Comparison of ENCODE assay signal across 19 cellular contexts in the genomic region with DNA sequence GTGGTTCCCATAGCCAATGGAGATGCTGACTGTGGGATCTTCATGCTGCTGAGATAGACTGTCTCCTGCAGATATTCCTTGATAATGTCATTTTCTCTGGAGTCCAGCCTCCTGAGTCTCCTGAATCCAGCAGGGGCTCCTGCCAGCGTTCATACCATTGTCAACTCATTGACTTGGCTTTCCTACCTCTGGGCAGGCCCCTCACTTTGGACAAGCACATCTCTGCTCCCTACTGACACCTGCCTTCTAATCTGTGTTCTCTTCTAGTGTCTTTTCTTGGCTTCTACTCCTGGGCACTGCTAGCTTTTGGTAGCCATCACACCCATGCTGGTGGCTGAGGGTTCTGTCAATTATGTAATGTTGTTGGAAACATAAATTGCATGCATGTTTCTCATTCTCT.
DNase-seq lines count a peak whose midpoint lies in the region; ATAC-seq and TF ChIP-seq lines count a peak whose summit lies in the region.
"Had no signal": no experiment of that assay in that cellular context is flagged by ENCODE, and none has a peak within 500 bp of the region (broad histone marks: within the 10 kb centered on the region; RNA-seq: fewer than 3 reads in every experiment).

No MANE protein-coding gene starts in this region.

- H3K27me3 ChIP-seq in GM23338 (ENCODE audit: insufficient read depth) = no peaks in the 10 kb centered on the region
- no peaks in the 10 kb centered on the region for H3K27me3 ChIP-seq in mesendoderm (ENCODE audit: insufficient read depth, low read length, poor library complexity)
- H3K27me3 ChIP-seq: BLaER1 treated with 17β-estradiol and CSF1 and Interleukin-3, amounts not matched to agents 10 nM and 100 nM had no signal

- no peak for DNase-seq in GM23338 (ENCODE audit: low spot score)
- DNase-seq in NCI-H510A (lab: John Stamatoyannopoulos, UW) = peak; percentile 30
- no peak for DNase-seq in WTC11 (ENCODE audit: low spot score)
- DNase-seq in mesendoderm = peak; percentile 54
- no peak for DNase-seq in G401 (ENCODE audit: low spot score)
- DNase-seq: CD8-positive, alpha-beta T cell; COR-L47; DMS 273 treated with DMSO at 0.1 percent for 48 hours; DMS53; GF-D8; GM23248; HFFc6; IMR-90 had no signal

- H3K79me2 ChIP-seq in GM23338 (replicated peaks; ENCODE audit: insufficient read depth) (peaks cover 77% of the 10 kb centered on the region), mesendoderm (ENCODE audit: control insufficient read depth, insufficient read depth, low read length) (peaks cover 18% of the 10 kb centered on the region)

- H3K4me1 Mint-ChIP-seq in GM23338 (peaks cover 15% of the 10 kb centered on the region), WTC11 (peaks cover 26% of the 10 kb centered on the region)
- H3K4me1 Mint-ChIP-seq: B cell had no signal

- H3K4me1 ChIP-seq in GM23338 (ENCODE audit: insufficient read depth) (peaks cover 6% of the 10 kb centered on the region; the same call in 1 of the 2 replicates), mesendoderm (ENCODE audit: control insufficient read depth, low read depth, low read length) (no peaks in the 10 kb centered on the region)
- H3K4me1 ChIP-seq: BLaER1 treated with 17β-estradiol and CSF1 and Interleukin-3, amounts not matched to agents 10 nM and 100 nM had no signal

- no peak overlapping the region for H3K4me3 ChIP-seq in GM23338
- no peak overlapping the region for H3K4me3 ChIP-seq in mesendoderm (ENCODE audit: low read length)
- H3K4me3 ChIP-seq: BLaER1 treated with 17β-estradiol and CSF1 and Interleukin-3, amounts not matched to agents 10 nM and 100 nM; GM23248; K562 had no signal

- H3K27ac Mint-ChIP-seq in GM23338 = no peak overlapping the region
- no peak overlapping the region for H3K27ac Mint-ChIP-seq in WTC11
- H3K27ac Mint-ChIP-seq: B cell; CD8-positive, alpha-beta T cell; HFFc6 had no signal

- peak; percentile 43; the same call in 2 of the 3 replicates for ATAC-seq in GM23338
- ATAC-seq in WTC11 = peak; percentile 59
- ATAC-seq in GM21360 (IDR thresholded peaks at IDR 0.05; ENCODE audit: unreplicated experiment) = no peak
- no peak for ATAC-seq in GM21423 (IDR thresholded peaks at IDR 0.05; ENCODE audit: unreplicated experiment)
- ATAC-seq: CD8-positive, alpha-beta T cell; HCT116; K562 had no signal

- H3K4me2 ChIP-seq in GM23338 (no peak overlapping the region), mesendoderm (ENCODE audit: low read length) (no peak overlapping the region)
- H3K4me2 ChIP-seq: BLaER1 treated with 17β-estradiol and CSF1 and Interleukin-3, amounts not matched to agents 10 nM and 100 nM had no signal

- H3K27me3 Mint-ChIP-seq in GM23338 (ENCODE audit: insufficient read depth, low read depth, poor library complexity) (no peaks in the 10 kb centered on the region), WTC11 (ENCODE audit: low read depth) (no peaks in the 10 kb centered on the region)
- H3K27me3 Mint-ChIP-seq: B cell had no signal

- H3K9ac ChIP-seq in mesendoderm (ENCODE audit: low read length) = no peak overlapping the region
- H3K9ac ChIP-seq: BLaER1 treated with 17β-estradiol and CSF1 and Interleukin-3, amounts not matched to agents 10 nM and 100 nM; GM23248 had no signal

- CTCF ChIA-PET in WTC11 (lab: Charles Lee) = interaction anchor here (1.2 to 1.4 kb wide), 2 partner anchors 13 to 15 kb away, joined by 3 to 4 read pairs; no protein-coding TSS in a partner anchor

- TF ChIP-seq CTCF in GM23338 (conservative IDR thresholded peaks at IDR 0.05; ENCODE audit: low read depth in 2 of 2) = peak; percentile 26 to 33; a peak in 2 of 4 replicates
- TF ChIP-seq CTCF in WTC11 (IDR thresholded peaks at IDR 0.05) = no peak

- H3K9me3 Mint-ChIP-seq in GM23338 (peaks cover 12% of the 10 kb centered on the region), WTC11 (peaks cover 27% of the 10 kb centered on the region)

- no peaks in the 10 kb centered on the region; the same call in 1 of the 2 replicates for H3F3A ChIP-seq in GM23338 (replicated peaks; ENCODE audit: low read depth)

- no peak overlapping the region for H2AK5ac ChIP-seq in mesendoderm (ENCODE audit: low read length)

- no peak overlapping the region for H4K8ac ChIP-seq in mesendoderm (ENCODE audit: low read depth, low read length)

- H4K20me1 ChIP-seq in GM23338 (replicated peaks; ENCODE audit: insufficient read depth) = peaks cover 6% of the 10 kb centered on the region
- H4K20me1 ChIP-seq: BLaER1 treated with 17β-estradiol and CSF1 and Interleukin-3, amounts not matched to agents 10 nM and 100 nM had no signal

- no peak overlapping the region for H3K56ac ChIP-seq in mesendoderm (ENCODE audit: low read length)

- H3K23ac ChIP-seq in mesendoderm (ENCODE audit: low read length) = no peak overlapping the region

- in situ Hi-C loops in G401 (cut with HindIII; ENCODE audit: low sequenced_read_pairs) = no loop called here

- H3K4me3 Mint-ChIP-seq in GM23338 (no peak overlapping the region), WTC11 (no peak overlapping the region)
- H3K4me3 Mint-ChIP-seq: B cell; CD8-positive, alpha-beta T cell; HFFc6 had no signal

- H3K9me2 ChIP-seq in GM23338 (ENCODE audit: insufficient read depth) = no peaks in the 10 kb centered on the region; the same call in 1 of the 2 replicates

- H3K18ac ChIP-seq in mesendoderm (ENCODE audit: low read length) = no peak overlapping the region

- no peak overlapping the region for H2BK5ac ChIP-seq in mesendoderm (ENCODE audit: low read length)

- no peak overlapping the region for H3K27ac ChIP-seq in GM23338 (ENCODE audit: low read depth)
- H3K27ac ChIP-seq in mesendoderm (ENCODE audit: low read depth, low read length) = no peak overlapping the region
- H3K27ac ChIP-seq: BLaER1 treated with 17β-estradiol and CSF1 and Interleukin-3, amounts not matched to agents 10 nM and 100 nM; GM23248 had no signal

- no peak overlapping the region for H2BK15ac ChIP-seq in mesendoderm (replicated peaks; ENCODE audit: low read depth)

- no peak overlapping the region for H4K5ac ChIP-seq in mesendoderm (ENCODE audit: low read length)

- peaks cover 49% of the 10 kb centered on the region for H3K36me3 Mint-ChIP-seq in GM23338 (ENCODE audit: low read depth)
- H3K36me3 Mint-ChIP-seq in WTC11 = peaks cover 51% of the 10 kb centered on the region
- H3K36me3 Mint-ChIP-seq: CD8-positive, alpha-beta T cell had no signal

- no peak overlapping the region for H2AFZ ChIP-seq in GM23338
- H2AFZ ChIP-seq: GM23248 had no signal

- POLR2A ChIA-PET in WTC11 (lab: Charles Lee) = no interaction called here

- no CpG with 5 or more reads among the region's 1 CpG for WGBS in mesendoderm (ENCODE audit: extremely low coverage, insufficient coverage, low lambda C conversion rate)

- no peaks in the 10 kb centered on the region; the same call in 1 of the 2 replicates for H3K36me3 ChIP-seq in GM23338 (ENCODE audit: insufficient read depth)
- H3K36me3 ChIP-seq in mesendoderm (ENCODE audit: control insufficient read depth, insufficient read depth, low read length) = no peaks in the 10 kb centered on the region
- H3K36me3 ChIP-seq: BLaER1 treated with 17β-estradiol and CSF1 and Interleukin-3, amounts not matched to agents 10 nM and 100 nM had no signal

- H3K79me1 ChIP-seq in mesendoderm (ENCODE audit: low read length) = peaks cover 11% of the 10 kb centered on the region

- no peak overlapping the region for H3K4ac ChIP-seq in mesendoderm (ENCODE audit: low read depth, low read length)

- H2BK120ac ChIP-seq in mesendoderm (ENCODE audit: low read depth, low read length) = no peak overlapping the region

TF ChIP-seq in GM23338, 12 proteins besides CTCF, POLR2A, EP300 and RAD21:
- TF ChIP-seq EZH2phosphoT487 (IDR thresholded peaks at IDR 0.05; ENCODE audit: unreplicated experiment) = no peak
- no peak for TF ChIP-seq CREB1 (CRISPR knock-in tag; IDR thresholded peaks at IDR 0.05; ENCODE audit: low read depth)
- no peak for TF ChIP-seq JUNB (IDR thresholded peaks at IDR 0.05; ENCODE audit: unreplicated experiment)
- no peak for TF ChIP-seq EZH2 (IDR thresholded peaks at IDR 0.05; ENCODE audit: low read depth, unreplicated experiment)

TF ChIP-seq in WTC11, 78 proteins besides CTCF, POLR2A, EP300 and RAD21:
- TF ChIP-seq, protein P1, sequence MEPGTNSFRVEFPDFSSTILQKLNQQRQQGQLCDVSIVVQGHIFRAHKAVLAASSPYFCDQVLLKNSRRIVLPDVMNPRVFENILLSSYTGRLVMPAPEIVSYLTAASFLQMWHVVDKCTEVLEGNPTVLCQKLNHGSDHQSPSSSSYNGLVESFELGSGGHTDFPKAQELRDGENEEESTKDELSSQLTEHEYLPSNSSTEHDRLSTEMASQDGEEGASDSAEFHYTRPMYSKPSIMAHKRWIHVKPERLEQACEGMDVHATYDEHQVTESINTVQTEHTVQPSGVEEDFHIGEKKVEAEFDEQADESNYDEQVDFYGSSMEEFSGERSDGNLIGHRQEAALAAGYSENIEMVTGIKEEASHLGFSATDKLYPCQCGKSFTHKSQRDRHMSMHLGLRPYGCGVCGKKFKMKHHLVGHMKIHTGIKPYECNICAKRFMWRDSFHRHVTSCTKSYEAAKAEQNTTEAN (CRISPR knock-in tag; IDR thresholded peaks at IDR 0.05) = no peak
- TF ChIP-seq ZNF263 (CRISPR knock-in tag; IDR thresholded peaks at IDR 0.05; ENCODE audit: low read depth) = no peak
- TF ChIP-seq FOXK1 (CRISPR knock-in tag; IDR thresholded peaks at IDR 0.05) = no peak
- TF ChIP-seq, protein P2, sequence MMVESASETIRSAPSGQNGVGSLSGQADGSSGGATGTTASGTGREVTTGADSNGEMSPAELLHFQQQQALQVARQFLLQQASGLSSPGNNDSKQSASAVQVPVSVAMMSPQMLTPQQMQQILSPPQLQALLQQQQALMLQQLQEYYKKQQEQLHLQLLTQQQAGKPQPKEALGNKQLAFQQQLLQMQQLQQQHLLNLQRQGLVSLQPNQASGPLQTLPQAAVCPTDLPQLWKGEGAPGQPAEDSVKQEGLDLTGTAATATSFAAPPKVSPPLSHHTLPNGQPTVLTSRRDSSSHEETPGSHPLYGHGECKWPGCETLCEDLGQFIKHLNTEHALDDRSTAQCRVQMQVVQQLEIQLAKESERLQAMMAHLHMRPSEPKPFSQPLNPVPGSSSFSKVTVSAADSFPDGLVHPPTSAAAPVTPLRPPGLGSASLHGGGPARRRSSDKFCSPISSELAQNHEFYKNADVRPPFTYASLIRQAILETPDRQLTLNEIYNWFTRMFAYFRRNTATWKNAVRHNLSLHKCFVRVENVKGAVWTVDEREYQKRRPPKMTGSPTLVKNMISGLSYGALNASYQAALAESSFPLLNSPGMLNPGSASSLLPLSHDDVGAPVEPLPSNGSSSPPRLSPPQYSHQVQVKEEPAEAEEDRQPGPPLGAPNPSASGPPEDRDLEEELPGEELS (CRISPR knock-in tag; IDR thresholded peaks at IDR 0.05) = no peak
- TF ChIP-seq ZNF138 (CRISPR knock-in tag; conservative IDR thresholded peaks at IDR 0.05) = no peak
- no peak for TF ChIP-seq ZNF232 (CRISPR knock-in tag; IDR thresholded peaks at IDR 0.05)

Comparison
In these comparisons a context has a peak if more than half of its experiments do, and no peak if none do; other contexts are left out.
1. ATAC-seq: peak in GM23338 (single experiment) and WTC11 (single experiment); none in GM21360 (single experiment) and GM21423 (single experiment).
2. DNase-seq: peak in NCI-H510A (single experiment) and mesendoderm (single experiment); none in GM23338 (single experiment), WTC11 (single experiment) and G401 (single experiment).